Comparison of ENCODE assay signal across 24 cellular contexts in the genomic region with DNA sequence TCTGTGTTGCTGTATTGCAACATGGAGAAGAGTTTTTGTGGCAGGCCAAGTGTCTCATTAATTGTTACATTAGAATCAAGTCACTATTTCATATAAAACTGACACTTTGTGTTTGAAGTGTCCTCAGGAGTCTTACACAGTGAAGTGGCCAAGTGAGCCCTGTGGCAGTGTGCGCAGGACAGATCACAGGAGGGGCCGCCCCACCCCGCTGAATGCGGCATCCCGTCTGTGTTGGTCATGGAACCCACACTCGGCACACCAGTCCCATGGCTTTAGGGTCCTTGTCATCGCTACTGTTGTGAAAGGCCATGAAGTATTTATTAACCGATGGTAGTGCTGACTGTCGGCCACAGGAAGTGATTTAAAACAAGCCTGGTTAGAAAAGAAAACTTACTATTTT.
DNase-seq lines count a peak whose midpoint lies in the region; ATAC-seq and TF ChIP-seq lines count a peak whose summit lies in the region.
"Had no signal": no experiment of that assay in that cellular context is flagged by ENCODE, and none has a peak within 500 bp of the region (broad histone marks: within the 10 kb centered on the region; RNA-seq: fewer than 3 reads in every experiment).

No MANE protein-coding gene starts in this region.

- H3K36me3 ChIP-seq in SJCRH30, result no peaks in the 10 kb centered on the region
- H3K36me3 ChIP-seq: Peyer's patch had no signal

- H3K9me3 ChIP-seq in SJCRH30 (replicated peaks), result no peaks in the 10 kb centered on the region
- H3K9me3 ChIP-seq: A549, Peyer's patch, SJSA1 had no signal

- H3K4me3 ChIP-seq in SJCRH30, result no peak overlapping the region
- H3K4me3 ChIP-seq: A549, Peyer's patch, SJSA1 had no signal

- H3K27ac ChIP-seq in substantia nigra (ENCODE audit: low read depth, low read length, poor library complexity, severe bottlenecking) (peak overlapping the region; percentile 68), SJCRH30 (no peak overlapping the region)
- H3K27ac ChIP-seq: A549, HL-60, KMS-11, Peyer's patch, SJSA1 had no signal

- H3K27ac Mint-ChIP-seq in nephron progenitor cell, result peak overlapping the region; percentile 9
- H3K27ac Mint-ChIP-seq: B cell, HFFc6 had no signal

- H3K4me3 Mint-ChIP-seq in nephron progenitor cell, result no peak overlapping the region
- H3K4me3 Mint-ChIP-seq: B cell, CD14-positive monocyte, HFFc6 had no signal

- peaks cover 2% of the 10 kb centered on the region for H3K27me3 Mint-ChIP-seq in nephron progenitor cell (ENCODE audit: low read depth, poor library complexity)
- H3K27me3 Mint-ChIP-seq: B cell had no signal

- peaks cover 56% of the 10 kb centered on the region for H3K4me1 Mint-ChIP-seq in nephron progenitor cell

- peaks cover 4% of the 10 kb centered on the region for H3K36me3 Mint-ChIP-seq in nephron progenitor cell (ENCODE audit: low read depth)

- H3K27me3 ChIP-seq in SJCRH30, result no peaks in the 10 kb centered on the region
- H3K27me3 ChIP-seq: Peyer's patch, SJSA1 had no signal

- ATAC-seq in HG03354 (IDR thresholded peaks at IDR 0.05; ENCODE audit: poor library complexity, severe bottlenecking, unreplicated experiment), result peak; percentile 49
- ATAC-seq in HG03095 (IDR thresholded peaks at IDR 0.05; ENCODE audit: unreplicated experiment), result no peak
- ATAC-seq: A549 had no signal

- DNase-seq in astrocyte of the hippocampus (ENCODE audit: low read depth, low spot score) (peak; percentile 13), nephron progenitor cell (no peak), substantia nigra (lab: John Stamatoyannopoulos, UW) (peak in 2 of 49 donors; percentile 11 to 33), SJCRH30 (no peak), CD1c-positive myeloid dendritic cell (ENCODE audit: extremely low spot score) (no peak)
- DNase-seq: COR-L47, DMS79, H7, HFFc6, NCI-H1092 treated with DMSO at 0.1 percent for 48 hours, NCI-H146, NCI-H2029 treated with DMSO at 0.1 percent for 48 hours, NCI-H2171 treated with DMSO at 0.1 percent for 48 hours, NCI-H524 treated with DMSO at 0.1 percent for 48 hours, NCI-H82, Peyer's patch had no signal

- TF ChIP-seq CTCF in nephron progenitor cell (IDR thresholded peaks at IDR 0.05), result no peak

- no peaks in the 10 kb centered on the region for H3K4me1 ChIP-seq in SJCRH30
- H3K4me1 ChIP-seq: Peyer's patch, SJSA1 had no signal

- H3K9me3 Mint-ChIP-seq in nephron progenitor cell, result no peaks in the 10 kb centered on the region
- H3K9me3 Mint-ChIP-seq: CD14-positive monocyte, HFFc6 had no signal
